ENCODE assay signal across 15 cellular contexts in genomic region chr1:6907201-6907600, GRCh38.
"Had no signal": no experiment of that assay in that cellular context is flagged by ENCODE, and none has a peak within 500 bp of the region (broad histone marks: within the 10 kb centered on the region; RNA-seq: fewer than 3 reads in every experiment).

No MANE protein-coding gene starts in this region.

- H3K4me3 Mint-ChIP-seq: activated naive CD8-positive, alpha-beta T cell had no signal

- H3K9me3 ChIP-seq: neutrophil had no signal

- H3K27ac ChIP-seq: neutrophil, WERI-Rb-1 had no signal

- H3K36me3 ChIP-seq: neutrophil, WERI-Rb-1 had no signal

- FAIRE-seq: keratinocyte had no signal

- ATAC-seq: left lobe of liver had no signal

- DNase-seq: activated CD4-positive, alpha-beta T cell treated with anti-CD3 and anti-CD28 coated beads, Interleukin-2, amount 50 U/mL, for 4 hours; amniotic stem cell; effector memory CD4-positive, alpha-beta T cell; foreskin fibroblast; hippocampal formation; mammary epithelial cell; stimulated activated CD8-positive, alpha-beta memory T cell treated with anti-CD3 and anti-CD28 coated beads, Interleukin-4, amount 100 ng/mL, for 48 hours; stimulated activated naive CD4-positive, alpha-beta T cell; SW 1271; T-helper 2 cell; WERI-Rb-1 had no signal

- H3K36me3 Mint-ChIP-seq: activated naive CD8-positive, alpha-beta T cell had no signal

- H3K27ac Mint-ChIP-seq: activated naive CD8-positive, alpha-beta T cell had no signal
